8 cellular contexts compared by ENCODE assay signal in the genomic region with DNA sequence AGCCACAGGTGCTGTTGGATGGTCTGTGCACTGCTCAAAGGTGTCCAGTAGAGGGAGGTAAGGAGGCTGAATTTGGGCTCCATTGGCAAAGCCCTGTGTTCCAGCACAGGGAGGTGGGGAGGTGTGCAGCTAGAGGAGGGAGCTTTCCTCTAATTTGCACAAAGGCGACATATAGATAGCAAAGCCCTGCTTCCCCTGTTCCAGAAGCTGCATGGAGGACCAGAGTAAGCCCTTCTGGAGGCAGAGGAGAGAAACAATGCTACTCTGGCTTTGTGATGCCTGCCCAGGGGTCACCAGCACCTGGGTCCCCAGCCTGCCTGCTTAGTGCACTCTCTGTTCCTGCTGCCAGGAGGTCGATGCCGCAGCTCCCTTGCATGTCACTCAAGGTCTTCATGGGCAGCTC. TPM values are rescaled to one million over a fixed set of nuclear protein-coding genes. Genes with fewer than 3 reads are reported as not detected.
DNase-seq lines count a peak whose midpoint lies in the region; ATAC-seq and TF ChIP-seq lines count a peak whose summit lies in the region.

No MANE protein-coding gene starts in this region.

- H3K36me3 ChIP-seq in RWPE2 (ENCODE audit: low read depth) = no peaks in the 10 kb centered on the region

- peak; percentile 52 for TF ChIP-seq CTCF in RWPE2 (IDR thresholded peaks at IDR 0.05; ENCODE audit: poor library complexity, severe bottlenecking)
- peak in 54 of 56 donors; percentile 18 to 71 (median 58) for TF ChIP-seq CTCF in dorsolateral prefrontal cortex (IDR thresholded peaks at IDR 0.05 in 54 of 56, conservative IDR thresholded peaks at IDR 0.05 in 2 of 56; ENCODE audit: low read depth in 1 of 56, partially characterized antibody in 56 of 56)
- peak; percentile 28 for TF ChIP-seq CTCF in natural killer cell (IDR thresholded peaks at IDR 0.05)

- H3K27ac ChIP-seq in RWPE2 (ENCODE audit: poor library complexity, severe bottlenecking) (no peak overlapping the region), dorsolateral prefrontal cortex (peak overlapping the region in 3 of 59 donors; percentile 3 to 38 (median 24))

- intact Hi-C loops in dorsolateral prefrontal cortex (cut with DNase I) = loop anchor here in 1 of 2 donors (5.0 kb wide), 2 partner anchors 49 to 56 kb away; no protein-coding TSS in a partner anchor
- intact Hi-C loops in natural killer cell (cut with micrococcal nuclease) = no loop called here

- H3K27me3 Mint-ChIP-seq in natural killer cell (ENCODE audit: low read depth in 2 of 2) = peaks cover 30 to 35% of the 10 kb centered on the region in 2 donors

- H3K9me3 ChIP-seq in RWPE2 (ENCODE audit: severe bottlenecking) = no peaks in the 10 kb centered on the region

- ATAC-seq in GM19452 (IDR thresholded peaks at IDR 0.05; ENCODE audit: unreplicated experiment) (peak; percentile 79), HG03439 (IDR thresholded peaks at IDR 0.05; ENCODE audit: unreplicated experiment) (peak; percentile 81), RWPE2 (ENCODE audit: low read depth) (0 out of 3 replicates have a peak, but pooled peaks have one; percentile 21), natural killer cell (peak in 2 of 3 donors; percentile 42 to 79)

- H3K36me3 Mint-ChIP-seq in natural killer cell = no peaks in the 10 kb centered on the region

- H3K9me3 Mint-ChIP-seq in natural killer cell = no peaks in the 10 kb centered on the region

- peaks cover 0 to 5% of the 10 kb centered on the region in 2 donors for H3K4me1 Mint-ChIP-seq in natural killer cell

- no peaks in the 10 kb centered on the region for H3K27me3 ChIP-seq in RWPE2 (ENCODE audit: insufficient read depth, poor library complexity, severe bottlenecking)
- peaks cover 0 to 3% (median 0%) of the 10 kb centered on the region in 45 donors for H3K27me3 ChIP-seq in dorsolateral prefrontal cortex

- no peak overlapping the region for H3K27ac Mint-ChIP-seq in natural killer cell

- no peak overlapping the region for H3K4me3 Mint-ChIP-seq in natural killer cell

- no peak overlapping the region for H3K4me3 ChIP-seq in RWPE2 (ENCODE audit: severe bottlenecking)
- no peak overlapping the region for H3K4me3 ChIP-seq in dorsolateral prefrontal cortex

- DNase-seq in NK-92 treated with Interleukin-12 subunit alpha and Interleukin-12 subunit beta, amount 100 ng/mL, for 24 hours (lab: John Stamatoyannopoulos, UW) = peak; percentile 18
- no peak for DNase-seq in NK-92 (lab: John Stamatoyannopoulos, UW; ENCODE audit: unreplicated experiment)
- no peak for DNase-seq in RWPE2 (ENCODE audit: low spot score)
- peak in 1 of 10 donors; percentile 35 for DNase-seq in dorsolateral prefrontal cortex
- DNase-seq in natural killer cell = no peak
- no peak for DNase-seq in SHP77 treated with DMSO at 0.1 percent for 48 hours (lab: John Stamatoyannopoulos, UW)

- peaks cover 8% of the 10 kb centered on the region for H3K4me1 ChIP-seq in RWPE2 (ENCODE audit: insufficient read depth, poor library complexity, severe bottlenecking)

RNA-seq across cellular contexts. Expression of a gene that starts 3.4 kb away (rescaled TPM):
- total RNA-seq in dorsolateral prefrontal cortex (100 to 1,000 TPM in 1 of 120 experiments, 10 to 100 TPM in 119; 17.5 to 100 (median 34.4) TPM), natural killer cell (under 1 TPM in 2 of 3 donors, not detected in 1; 0.21 to 0.40 TPM)

Comparison
In these comparisons a context has a peak if more than half of its experiments do, and no peak if none do; other contexts are left out.
1. ATAC-seq: peak in every context shown above with its lines; median percentile 81 in HG03439; 79 in GM19452; 60 in natural killer cell; 21 in RWPE2.
2. RNA of a gene that starts 3.4 kb away (total RNA-seq): 17.5 to 100 TPM in dorsolateral prefrontal cortex; 0.21 to 0.40 TPM in natural killer cell; every median in the first group is over 10 times any median in the second.
3. Peak in every context shown above with its lines, with median percentiles within 50 percentile points of each other: CTCF ChIP-seq.